ENCODE assay signal across 27 cellular contexts in the genomic region with DNA sequence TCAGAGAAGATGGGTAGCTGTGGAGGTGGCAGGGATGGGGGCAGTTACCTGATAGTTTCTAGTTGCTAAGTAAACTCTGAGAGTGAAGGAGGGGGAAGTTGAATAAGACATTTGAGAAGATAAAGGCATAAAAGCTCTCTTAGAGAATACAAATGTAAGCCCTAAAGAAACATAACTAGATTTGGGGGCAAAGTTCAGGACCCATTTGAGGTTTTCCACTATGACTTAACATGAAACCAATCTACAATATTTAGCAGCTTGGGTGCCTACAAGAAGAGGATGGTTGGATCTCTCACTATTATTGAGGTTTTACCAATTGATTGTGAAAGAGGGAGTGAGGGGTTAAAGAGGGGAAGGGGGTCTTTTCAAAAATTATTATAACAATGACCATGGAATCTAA. TPM values are rescaled to one million over a fixed set of nuclear protein-coding genes. Genes with fewer than 3 reads are reported as not detected.
"Had no signal": no experiment of that assay in that cellular context is flagged by ENCODE, and none has a peak within 500 bp of the region (broad histone marks: within the 10 kb centered on the region; RNA-seq: fewer than 3 reads in every experiment).

No MANE protein-coding gene starts in this region.

- H3K27ac ChIP-seq: colonic mucosa, epithelial cell of prostate, esophagus squamous epithelium, gastrocnemius medialis, heart right ventricle, left lung, lower lobe of right lung had no signal

- ATAC-seq: effector memory CD8-positive, alpha-beta T cell; esophagus mucosa; gastrocnemius medialis; heart right ventricle; left cardiac atrium; left lung; left ventricle myocardium superior; lower lobe of right lung; mucosa of descending colon had no signal

- FAIRE-seq: endometrium, islet of Langerhans, keratinocyte had no signal

- H3K4me3 ChIP-seq: colonic mucosa, esophagus squamous epithelium, gastrocnemius medialis, heart right ventricle, left lung, lower lobe of right lung, mucosa of descending colon had no signal

- H3K9me3 ChIP-seq: colonic mucosa, esophagus squamous epithelium, gastrocnemius medialis, heart right ventricle, left lung, lower lobe of right lung, mucosa of descending colon had no signal

- H3K27me3 ChIP-seq: colonic mucosa, esophagus squamous epithelium, gastrocnemius medialis, heart right ventricle, left lung had no signal

- H3K4me1 ChIP-seq: colonic mucosa, esophagus squamous epithelium, gastrocnemius medialis, heart right ventricle, left lung, lower lobe of right lung had no signal

- H3K36me3 ChIP-seq: colonic mucosa, esophagus squamous epithelium, gastrocnemius medialis, heart right ventricle, left lung, lower lobe of right lung had no signal

- DNase-seq: colonic mucosa; cortex of kidney; effector CD8-positive, alpha-beta T cell; effector memory CD8-positive, alpha-beta T cell; endodermal cell; erythroblast; esophagus squamous epithelium; foreskin fibroblast; foreskin melanocyte; gastrocnemius medialis; glutamatergic neuron; head of caudate nucleus; heart right ventricle; hippocampal formation; left cardiac atrium; left lung; left ventricle myocardium superior; lower lobe of right lung; mesenchymal stem cell; mucosa of descending colon; naive B cell had no signal

RNA-seq across cellular contexts. Expression of a gene that starts 34.4 kb away (rescaled TPM):
- total RNA-seq: mesenteric fat pad had no signal
